In genomic region chr2:18272148-18272494, GRCh38 we compare ENCODE assay signal across 17 cellular contexts.
DNase-seq lines count a peak whose midpoint lies in the region; ATAC-seq, FAIRE-seq and TF ChIP-seq lines count a peak whose summit lies in the region.
"Had no signal": no experiment of that assay in that cellular context is flagged by ENCODE, and none has a peak within 500 bp of the region (broad histone marks: within the 10 kb centered on the region; RNA-seq: fewer than 3 reads in every experiment).

No MANE protein-coding gene starts in this region.

- H3K23me2 ChIP-seq in H1 (ENCODE audit: low read depth, low read length) = no peaks in the 10 kb centered on the region

- no peaks in the 10 kb centered on the region for H3K79me2 ChIP-seq in H1 (ENCODE audit: control insufficient read depth in 1 of 2, insufficient read depth in 2 of 2, low read length in 2 of 2)

- H3K4me3 Mint-ChIP-seq in stimulated activated naive CD8-positive, alpha-beta T cell treated with anti-CD3 and anti-CD28 coated beads, Interleukin-15, amount 100 ng/mL, for 72 hours = no peak overlapping the region
- no peak overlapping the region for H3K4me3 Mint-ChIP-seq in activated T-cell treated with anti-CD3 and anti-CD28 coated beads, Interleukin-2, amount 50 U/mL, for 24 hours
- H3K4me3 Mint-ChIP-seq: CD4-positive, CD25-positive, alpha-beta regulatory T cell had no signal

- WGBS in H1 (ENCODE audit: extremely low coverage in 1 of 2, insufficient coverage in 1 of 2, insufficient read length in 1 of 2, insufficient replicate concordance in 2 of 2, low coverage in 1 of 2, low lambda C conversion rate in 2 of 2, missing lambda C conversion rate in 1 of 2), 2 experiments = 94% methylated on average over 8 of the region's 10 CpGs; no CpG with 5 or more reads in 1 of the 2 experiments

- no peak overlapping the region for H2BK5ac ChIP-seq in H1 (ENCODE audit: low read depth, low read length)

- H3K14ac ChIP-seq in H1 (ENCODE audit: insufficient read length) = no peak overlapping the region

- intact Hi-C loops in posterior vena cava (cut with DNase I) = no loop called here

- TF ChIP-seq POLR2A in H1 (IDR thresholded peaks at IDR 0.05; ENCODE audit: control extremely low read depth in 1 of 2, low read depth in 2 of 2, low read length in 2 of 2) = no peak

- no peak overlapping the region for H3K4me2 ChIP-seq in H1 (ENCODE audit: insufficient read depth in 1 of 2, low read depth in 2 of 2, low read length in 2 of 2)

- TF ChIP-seq EP300 in H1 (IDR thresholded peaks at IDR 0.05; ENCODE audit: borderline replicate concordance in 1 of 2, low read depth in 2 of 2, low read length in 2 of 2) = no peak

- H3K9ac ChIP-seq in H1 (replicated peaks in 1 of 4; ENCODE audit: extremely low read depth in 1 of 4, low read depth in 3 of 4, low read length in 3 of 4) = no peak overlapping the region

- H3K23ac ChIP-seq in H1 (ENCODE audit: insufficient read length) = no peak overlapping the region

- POLR2A ChIA-PET in H1 (lab: Charles Lee; ENCODE audit: partially characterized antibody) = no interaction called here

- H2BK20ac ChIP-seq in H1 (ENCODE audit: low read length) = no peak overlapping the region

- H3K18ac ChIP-seq in H1 (ENCODE audit: extremely low read depth, low read length) = no peak overlapping the region

- H4K8ac ChIP-seq in H1 (ENCODE audit: extremely low read depth, insufficient read depth, low read length) = peak overlapping the region; percentile 79; the same call in 1 of the 2 replicates

- no peak overlapping the region for H2AK5ac ChIP-seq in H1 (ENCODE audit: low read depth, low read length)

- H3K9me3 ChIP-seq in H1 (ENCODE audit: insufficient read depth in 2 of 2, low read depth in 1 of 2, low read length in 1 of 2) = no peaks in the 10 kb centered on the region; a peak in 1 of 4 replicates
- H3K9me3 ChIP-seq: BE2C had no signal

- no peak overlapping the region for H3K27ac ChIP-seq in H1 (ENCODE audit: low read depth, low read length)

- no peaks in the 10 kb centered on the region for H3K36me3 Mint-ChIP-seq in activated T-cell treated with anti-CD3 and anti-CD28 coated beads, Interleukin-2, amount 50 U/mL, for 24 hours (ENCODE audit: low read depth)
- H3K36me3 Mint-ChIP-seq: CD4-positive, CD25-positive, alpha-beta regulatory T cell had no signal

- no peak overlapping the region for H2BK12ac ChIP-seq in H1 (ENCODE audit: low read depth, low read length)

- H3K36me3 ChIP-seq in H1 (ENCODE audit: control insufficient read depth in 2 of 4, insufficient read depth in 4 of 4, low read length in 3 of 4) = no peaks in the 10 kb centered on the region
- H3K36me3 ChIP-seq: BE2C had no signal

- no peak overlapping the region for H3K27ac Mint-ChIP-seq in stimulated activated naive CD8-positive, alpha-beta T cell treated with anti-CD3 and anti-CD28 coated beads, Interleukin-15, amount 100 ng/mL, for 72 hours
- H3K27ac Mint-ChIP-seq in activated T-cell treated with anti-CD3 and anti-CD28 coated beads, Interleukin-2, amount 50 U/mL, for 24 hours = no peak overlapping the region
- H3K27ac Mint-ChIP-seq: CD4-positive, CD25-positive, alpha-beta regulatory T cell had no signal

- TF ChIP-seq CTCF in H1 (IDR thresholded peaks at IDR 0.05; ENCODE audit: control extremely low read depth in 1 of 3, insufficient read depth in 1 of 3, low read depth in 1 of 3, low read length in 3 of 3) = no peak

- no peak overlapping the region for H3K4ac ChIP-seq in H1 (replicated peaks; ENCODE audit: insufficient read length, low read depth, low read length)

- no peak overlapping the region for H4K5ac ChIP-seq in H1 (ENCODE audit: insufficient read length, low read depth, low read length)

- H3K4me1 Mint-ChIP-seq in stimulated activated naive CD8-positive, alpha-beta T cell treated with anti-CD3 and anti-CD28 coated beads, Interleukin-15, amount 100 ng/mL, for 72 hours = no peaks in the 10 kb centered on the region
- H3K4me1 Mint-ChIP-seq in activated T-cell treated with anti-CD3 and anti-CD28 coated beads, Interleukin-2, amount 50 U/mL, for 24 hours (ENCODE audit: low read depth) = no peaks in the 10 kb centered on the region
- H3K4me1 Mint-ChIP-seq: CD4-positive, CD25-positive, alpha-beta regulatory T cell had no signal

- H3K79me1 ChIP-seq in H1 (ENCODE audit: low read depth, low read length) = no peaks in the 10 kb centered on the region

- FAIRE-seq in H1 (lab: Jason Lieb, UNC) = no peak
- FAIRE-seq: A204.1, D721Med, G401.6, GM12891 had no signal

- peak; percentile 15 for ATAC-seq in stimulated activated naive CD8-positive, alpha-beta T cell treated with anti-CD3 and anti-CD28 coated beads, Interleukin-15, amount 100 ng/mL, for 72 hours
- ATAC-seq in stimulated activated naive CD8-positive, alpha-beta T cell treated with anti-CD3 and anti-CD28 coated beads, Interleukin-15, Interleukin-2, amounts not matched to agents 100 U/mL and 50 U/mL, for 24 hours = no peak

- H4K20me1 ChIP-seq in H1 (replicated peaks in 1 of 2; ENCODE audit: control insufficient read depth in 1 of 2, insufficient read depth in 2 of 2, low read length in 2 of 2) = no peaks in the 10 kb centered on the region

- no peak for TF ChIP-seq RAD21 in H1 (IDR thresholded peaks at IDR 0.05 in 1 of 2, conservative IDR thresholded peaks at IDR 0.05 in 1 of 2; ENCODE audit: low read depth in 2 of 2, low read length in 2 of 2)

- H2AFZ ChIP-seq in H1 (ENCODE audit: low read length) = no peak overlapping the region

- no peaks in the 10 kb centered on the region for H3K9me3 Mint-ChIP-seq in stimulated activated naive CD8-positive, alpha-beta T cell treated with anti-CD3 and anti-CD28 coated beads, Interleukin-15, amount 100 ng/mL, for 72 hours
- no peaks in the 10 kb centered on the region for H3K9me3 Mint-ChIP-seq in activated T-cell treated with anti-CD3 and anti-CD28 coated beads, Interleukin-2, amount 50 U/mL, for 24 hours

- H2BK15ac ChIP-seq in H1 (ENCODE audit: low read length) = no peak overlapping the region

- CTCF ChIA-PET in H1 (lab: Charles Lee; ENCODE audit: partially characterized antibody) = no interaction called here

- H4K91ac ChIP-seq in H1 (replicated peaks; ENCODE audit: insufficient read length, low read length) = no peak overlapping the region

- H3K27me3 Mint-ChIP-seq in stimulated activated naive CD8-positive, alpha-beta T cell treated with anti-CD3 and anti-CD28 coated beads, Interleukin-15, amount 100 ng/mL, for 72 hours = no peaks in the 10 kb centered on the region
- H3K27me3 Mint-ChIP-seq in activated T-cell treated with anti-CD3 and anti-CD28 coated beads, Interleukin-2, amount 50 U/mL, for 24 hours = no peaks in the 10 kb centered on the region
- H3K27me3 Mint-ChIP-seq: CD4-positive, CD25-positive, alpha-beta regulatory T cell had no signal

- no peak overlapping the region for H2BK120ac ChIP-seq in H1 (replicated peaks; ENCODE audit: low read depth, low read length)

- no peak overlapping the region for H3K4me3 ChIP-seq in H1 (ENCODE audit: extremely low read depth in 1 of 4, insufficient read depth in 2 of 4, low read depth in 3 of 4, low read length in 4 of 4)

- DNase-seq in stimulated activated naive CD8-positive, alpha-beta T cell treated with anti-CD3 and anti-CD28 coated beads, Interleukin-15, amount 100 ng/mL, for 72 hours = no peak
- no peak for DNase-seq in stimulated activated naive CD8-positive, alpha-beta T cell treated with anti-CD3 and anti-CD28 coated beads, Interleukin-15, Interleukin-2, amounts not matched to agents 100 U/mL and 50 U/mL, for 24 hours
- no peak for DNase-seq in H1 (ENCODE audit: low read depth in 1 of 2, low spot score in 2 of 2)
- peak; percentile 78 for DNase-seq in posterior vena cava (ENCODE audit: low spot score)
- DNase-seq in GM19240 (ENCODE audit: insufficient read length, low spot score) = no peak
- DNase-seq in activated T-cell treated with anti-CD3 and anti-CD28 coated beads, Interleukin-2, amount 50 U/mL, for 24 hours = no peak
- DNase-seq in NCI-H345 treated with DMSO at 0.1 percent for 48 hours (lab: John Stamatoyannopoulos, UW; ENCODE audit: unreplicated experiment) = no peak
- DNase-seq: ACHN; BE2C; C1 segment of cervical spinal cord; Caco-2; CD4-positive, CD25-positive, alpha-beta regulatory T cell; HCEC 1CT had no signal

- H3K4me1 ChIP-seq in H1 (replicated peaks in 1 of 4; ENCODE audit: control insufficient read depth in 3 of 4, insufficient read depth in 4 of 4, low read length in 3 of 4) = no peaks in the 10 kb centered on the region
- H3K4me1 ChIP-seq: BE2C, Caco-2 had no signal

- no peaks in the 10 kb centered on the region for H3K27me3 ChIP-seq in H1 (replicated peaks in 1 of 4; ENCODE audit: control insufficient read depth in 3 of 4, extremely low read depth in 1 of 4, insufficient read depth in 3 of 4, low read length in 3 of 4)
- H3K27me3 ChIP-seq: BE2C had no signal

- no peak overlapping the region for H3K56ac ChIP-seq in H1 (replicated peaks; ENCODE audit: insufficient read length, low read depth, low read length)

TF ChIP-seq in H1, 55 proteins besides CTCF, POLR2A, EP300 and RAD21:
- TF ChIP-seq NANOG (IDR thresholded peaks at IDR 0.05; ENCODE audit: insufficient read depth, low read depth, low read length, poor library complexity, severe bottlenecking) (no peak), SP2 (IDR thresholded peaks at IDR 0.05; ENCODE audit: low read length) (no peak), CBX5 (IDR thresholded peaks at IDR 0.05; ENCODE audit: low read depth, low read length) (no peak), CBX8 (IDR thresholded peaks at IDR 0.05; ENCODE audit: borderline replicate concordance, low read depth, low read length) (no peak), CHD1 (IDR thresholded peaks at IDR 0.05; ENCODE audit: low read depth, low read length) (no peak), TAF7 (optimal IDR thresholded peaks at IDR 0.05; ENCODE audit: borderline replicate concordance, low read depth, low read length) (no peak), ATF3 (IDR thresholded peaks at IDR 0.05; ENCODE audit: insufficient read depth, low read depth, low read length) (no peak), POLR2AphosphoS5 (IDR thresholded peaks at IDR 0.05; ENCODE audit: low read depth, low read length) (no peak), JUND (IDR thresholded peaks at IDR 0.05; ENCODE audit: low read length) (no peak), GTF2F1 (IDR thresholded peaks at IDR 0.05; ENCODE audit: borderline replicate concordance, low read depth, low read length) (no peak)
